In genomic region chr1:26306290-26307221, GRCh38 we compare ENCODE assay signal across 1 cellular context.
TF ChIP-seq lines count a peak whose summit lies in the region.

A gene with protein sequence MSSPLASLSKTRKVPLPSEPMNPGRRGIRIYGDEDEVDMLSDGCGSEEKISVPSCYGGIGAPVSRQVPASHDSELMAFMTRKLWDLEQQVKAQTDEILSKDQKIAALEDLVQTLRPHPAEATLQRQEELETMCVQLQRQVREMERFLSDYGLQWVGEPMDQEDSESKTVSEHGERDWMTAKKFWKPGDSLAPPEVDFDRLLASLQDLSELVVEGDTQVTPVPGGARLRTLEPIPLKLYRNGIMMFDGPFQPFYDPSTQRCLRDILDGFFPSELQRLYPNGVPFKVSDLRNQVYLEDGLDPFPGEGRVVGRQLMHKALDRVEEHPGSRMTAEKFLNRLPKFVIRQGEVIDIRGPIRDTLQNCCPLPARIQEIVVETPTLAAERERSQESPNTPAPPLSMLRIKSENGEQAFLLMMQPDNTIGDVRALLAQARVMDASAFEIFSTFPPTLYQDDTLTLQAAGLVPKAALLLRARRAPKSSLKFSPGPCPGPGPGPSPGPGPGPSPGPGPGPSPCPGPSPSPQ (minus strand): TSS chr1:26306636. CDS start chr1:26302883, 3,753 bp downstream.

TF ChIP-seq in HEK293, 187 proteins besides CTCF, POLR2A, EP300 and RAD21 (continued from another document and continues in another):
- TF ChIP-seq ZNF211 (tag by site-specific recombination; IDR thresholded peaks at IDR 0.05; ENCODE audit: low read depth), result no peak
- no peak for TF ChIP-seq ZNF677 (tag by site-specific recombination; IDR thresholded peaks at IDR 0.05)
- TF ChIP-seq ZNF707 (tag by site-specific recombination; IDR thresholded peaks at IDR 0.05), result no peak
- peak; percentile 85 for TF ChIP-seq YY1 (tag by site-specific recombination; IDR thresholded peaks at IDR 0.05)
- peak; percentile 92 for TF ChIP-seq YY2 (tag by site-specific recombination; IDR thresholded peaks at IDR 0.05)
- TF ChIP-seq RBAK (tag by site-specific recombination; IDR thresholded peaks at IDR 0.05), result no peak
- TF ChIP-seq ZNF580 (tag by site-specific recombination; IDR thresholded peaks at IDR 0.05), result 0 out of 2 replicates have a peak, but pooled peaks have one; percentile 23
- TF ChIP-seq HIC1 (tag by site-specific recombination; IDR thresholded peaks at IDR 0.05), result no peak
- TF ChIP-seq, protein P1, sequence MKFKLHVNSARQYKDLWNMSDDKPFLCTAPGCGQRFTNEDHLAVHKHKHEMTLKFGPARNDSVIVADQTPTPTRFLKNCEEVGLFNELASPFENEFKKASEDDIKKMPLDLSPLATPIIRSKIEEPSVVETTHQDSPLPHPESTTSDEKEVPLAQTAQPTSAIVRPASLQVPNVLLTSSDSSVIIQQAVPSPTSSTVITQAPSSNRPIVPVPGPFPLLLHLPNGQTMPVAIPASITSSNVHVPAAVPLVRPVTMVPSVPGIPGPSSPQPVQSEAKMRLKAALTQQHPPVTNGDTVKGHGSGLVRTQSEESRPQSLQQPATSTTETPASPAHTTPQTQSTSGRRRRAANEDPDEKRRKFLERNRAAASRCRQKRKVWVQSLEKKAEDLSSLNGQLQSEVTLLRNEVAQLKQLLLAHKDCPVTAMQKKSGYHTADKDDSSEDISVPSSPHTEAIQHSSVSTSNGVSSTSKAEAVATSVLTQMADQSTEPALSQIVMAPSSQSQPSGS (tag by site-specific recombination; IDR thresholded peaks at IDR 0.05; ENCODE audit: low read depth), result no peak
- no peak for TF ChIP-seq ZFP41 (tag by site-specific recombination; IDR thresholded peaks at IDR 0.05; ENCODE audit: borderline replicate concordance)
- no peak for TF ChIP-seq ZNF830 (tag by site-specific recombination; IDR thresholded peaks at IDR 0.05; ENCODE audit: low read depth)
- no peak for TF ChIP-seq ZNF544 (tag by site-specific recombination; IDR thresholded peaks at IDR 0.05)
- no peak for TF ChIP-seq ZNF155 (tag by site-specific recombination; IDR thresholded peaks at IDR 0.05)
- no peak for TF ChIP-seq ZNF37A (tag by site-specific recombination; IDR thresholded peaks at IDR 0.05)
- TF ChIP-seq, protein P2, sequence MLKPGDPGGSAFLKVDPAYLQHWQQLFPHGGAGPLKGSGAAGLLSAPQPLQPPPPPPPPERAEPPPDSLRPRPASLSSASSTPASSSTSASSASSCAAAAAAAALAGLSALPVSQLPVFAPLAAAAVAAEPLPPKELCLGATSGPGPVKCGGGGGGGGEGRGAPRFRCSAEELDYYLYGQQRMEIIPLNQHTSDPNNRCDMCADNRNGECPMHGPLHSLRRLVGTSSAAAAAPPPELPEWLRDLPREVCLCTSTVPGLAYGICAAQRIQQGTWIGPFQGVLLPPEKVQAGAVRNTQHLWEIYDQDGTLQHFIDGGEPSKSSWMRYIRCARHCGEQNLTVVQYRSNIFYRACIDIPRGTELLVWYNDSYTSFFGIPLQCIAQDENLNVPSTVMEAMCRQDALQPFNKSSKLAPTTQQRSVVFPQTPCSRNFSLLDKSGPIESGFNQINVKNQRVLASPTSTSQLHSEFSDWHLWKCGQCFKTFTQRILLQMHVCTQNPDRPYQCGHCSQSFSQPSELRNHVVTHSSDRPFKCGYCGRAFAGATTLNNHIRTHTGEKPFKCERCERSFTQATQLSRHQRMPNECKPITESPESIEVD (tag by site-specific recombination; IDR thresholded peaks at IDR 0.05), result no peak
- TF ChIP-seq ZNF416 (tag by site-specific recombination; IDR thresholded peaks at IDR 0.05), result no peak
- peak; percentile 62 for TF ChIP-seq ZBTB48 (tag by site-specific recombination; IDR thresholded peaks at IDR 0.05)
- peak; percentile 82 for TF ChIP-seq ZNF76 (tag by site-specific recombination; IDR thresholded peaks at IDR 0.05; ENCODE audit: borderline replicate concordance, low read depth)
- TF ChIP-seq ZNF140 (tag by site-specific recombination; IDR thresholded peaks at IDR 0.05), result no peak
- no peak; the same call in none of the 2 replicates for TF ChIP-seq ZXDB (tag by site-specific recombination; IDR thresholded peaks at IDR 0.05)
- TF ChIP-seq ZBTB49 (tag by site-specific recombination; IDR thresholded peaks at IDR 0.05; ENCODE audit: low read depth), result no peak
- TF ChIP-seq, protein P3, sequence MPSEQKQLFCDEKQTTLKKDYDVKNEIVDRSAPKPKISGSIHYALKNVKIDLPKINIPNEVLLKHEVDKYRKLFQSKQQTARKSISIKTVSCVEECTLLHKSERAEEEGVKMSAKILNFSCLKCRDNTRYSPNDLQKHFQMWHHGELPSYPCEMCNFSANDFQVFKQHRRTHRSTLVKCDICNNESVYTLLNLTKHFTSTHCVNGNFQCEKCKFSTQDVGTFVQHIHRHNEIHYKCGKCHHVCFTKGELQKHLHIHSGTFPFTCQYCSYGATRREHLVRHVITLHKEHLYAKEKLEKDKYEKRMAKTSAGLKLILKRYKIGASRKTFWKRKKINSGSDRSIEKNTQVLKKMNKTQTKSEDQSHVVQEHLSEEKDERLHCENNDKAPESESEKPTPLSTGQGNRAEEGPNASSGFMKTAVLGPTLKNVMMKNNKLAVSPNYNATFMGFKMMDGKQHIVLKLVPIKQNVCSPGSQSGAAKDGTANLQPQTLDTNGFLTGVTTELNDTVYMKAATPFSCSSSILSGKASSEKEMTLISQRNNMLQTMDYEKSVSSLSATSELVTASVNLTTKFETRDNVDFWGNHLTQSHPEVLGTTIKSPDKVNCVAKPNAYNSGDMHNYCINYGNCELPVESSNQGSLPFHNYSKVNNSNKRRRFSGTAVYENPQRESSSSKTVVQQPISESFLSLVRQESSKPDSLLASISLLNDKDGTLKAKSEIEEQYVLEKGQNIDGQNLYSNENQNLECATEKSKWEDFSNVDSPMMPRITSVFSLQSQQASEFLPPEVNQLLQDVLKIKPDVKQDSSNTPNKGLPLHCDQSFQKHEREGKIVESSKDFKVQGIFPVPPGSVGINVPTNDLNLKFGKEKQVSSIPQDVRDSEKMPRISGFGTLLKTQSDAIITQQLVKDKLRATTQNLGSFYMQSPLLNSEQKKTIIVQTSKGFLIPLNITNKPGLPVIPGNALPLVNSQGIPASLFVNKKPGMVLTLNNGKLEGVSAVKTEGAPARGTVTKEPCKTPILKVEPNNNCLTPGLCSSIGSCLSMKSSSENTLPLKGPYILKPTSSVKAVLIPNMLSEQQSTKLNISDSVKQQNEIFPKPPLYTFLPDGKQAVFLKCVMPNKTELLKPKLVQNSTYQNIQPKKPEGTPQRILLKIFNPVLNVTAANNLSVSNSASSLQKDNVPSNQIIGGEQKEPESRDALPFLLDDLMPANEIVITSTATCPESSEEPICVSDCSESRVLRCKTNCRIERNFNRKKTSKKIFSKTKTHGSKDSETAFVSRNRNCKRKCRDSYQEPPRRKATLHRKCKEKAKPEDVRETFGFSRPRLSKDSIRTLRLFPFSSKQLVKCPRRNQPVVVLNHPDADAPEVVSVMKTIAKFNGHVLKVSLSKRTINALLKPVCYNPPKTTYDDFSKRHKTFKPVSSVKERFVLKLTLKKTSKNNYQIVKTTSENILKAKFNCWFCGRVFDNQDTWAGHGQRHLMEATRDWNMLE (tag by site-specific recombination; conservative IDR thresholded peaks at IDR 0.05; ENCODE audit: low read depth), result no peak
- TF ChIP-seq ZIC2 (tag by site-specific recombination; IDR thresholded peaks at IDR 0.05), result no peak; the same call in 1 of the 2 replicates
- TF ChIP-seq ZNF423 (tag by site-specific recombination; IDR thresholded peaks at IDR 0.05), result no peak
- TF ChIP-seq, protein P4, sequence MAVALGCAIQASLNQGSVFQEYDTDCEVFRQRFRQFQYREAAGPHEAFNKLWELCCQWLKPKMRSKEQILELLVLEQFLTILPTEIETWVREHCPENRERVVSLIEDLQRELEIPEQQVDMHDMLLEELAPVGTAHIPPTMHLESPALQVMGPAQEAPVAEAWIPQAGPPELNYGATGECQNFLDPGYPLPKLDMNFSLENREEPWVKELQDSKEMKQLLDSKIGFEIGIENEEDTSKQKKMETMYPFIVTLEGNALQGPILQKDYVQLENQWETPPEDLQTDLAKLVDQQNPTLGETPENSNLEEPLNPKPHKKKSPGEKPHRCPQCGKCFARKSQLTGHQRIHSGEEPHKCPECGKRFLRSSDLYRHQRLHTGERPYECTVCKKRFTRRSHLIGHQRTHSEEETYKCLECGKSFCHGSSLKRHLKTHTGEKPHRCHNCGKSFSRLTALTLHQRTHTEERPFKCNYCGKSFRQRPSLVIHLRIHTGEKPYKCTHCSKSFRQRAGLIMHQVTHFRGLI (tag by site-specific recombination; IDR thresholded peaks at IDR 0.05), result no peak
- TF ChIP-seq ZSCAN4 (tag by site-specific recombination; IDR thresholded peaks at IDR 0.05), result no peak
- TF ChIP-seq ZNF600 (tag by site-specific recombination; IDR thresholded peaks at IDR 0.05), result no peak
- TF ChIP-seq ZNF626 (tag by site-specific recombination; IDR thresholded peaks at IDR 0.05), result no peak
- TF ChIP-seq, protein P5, sequence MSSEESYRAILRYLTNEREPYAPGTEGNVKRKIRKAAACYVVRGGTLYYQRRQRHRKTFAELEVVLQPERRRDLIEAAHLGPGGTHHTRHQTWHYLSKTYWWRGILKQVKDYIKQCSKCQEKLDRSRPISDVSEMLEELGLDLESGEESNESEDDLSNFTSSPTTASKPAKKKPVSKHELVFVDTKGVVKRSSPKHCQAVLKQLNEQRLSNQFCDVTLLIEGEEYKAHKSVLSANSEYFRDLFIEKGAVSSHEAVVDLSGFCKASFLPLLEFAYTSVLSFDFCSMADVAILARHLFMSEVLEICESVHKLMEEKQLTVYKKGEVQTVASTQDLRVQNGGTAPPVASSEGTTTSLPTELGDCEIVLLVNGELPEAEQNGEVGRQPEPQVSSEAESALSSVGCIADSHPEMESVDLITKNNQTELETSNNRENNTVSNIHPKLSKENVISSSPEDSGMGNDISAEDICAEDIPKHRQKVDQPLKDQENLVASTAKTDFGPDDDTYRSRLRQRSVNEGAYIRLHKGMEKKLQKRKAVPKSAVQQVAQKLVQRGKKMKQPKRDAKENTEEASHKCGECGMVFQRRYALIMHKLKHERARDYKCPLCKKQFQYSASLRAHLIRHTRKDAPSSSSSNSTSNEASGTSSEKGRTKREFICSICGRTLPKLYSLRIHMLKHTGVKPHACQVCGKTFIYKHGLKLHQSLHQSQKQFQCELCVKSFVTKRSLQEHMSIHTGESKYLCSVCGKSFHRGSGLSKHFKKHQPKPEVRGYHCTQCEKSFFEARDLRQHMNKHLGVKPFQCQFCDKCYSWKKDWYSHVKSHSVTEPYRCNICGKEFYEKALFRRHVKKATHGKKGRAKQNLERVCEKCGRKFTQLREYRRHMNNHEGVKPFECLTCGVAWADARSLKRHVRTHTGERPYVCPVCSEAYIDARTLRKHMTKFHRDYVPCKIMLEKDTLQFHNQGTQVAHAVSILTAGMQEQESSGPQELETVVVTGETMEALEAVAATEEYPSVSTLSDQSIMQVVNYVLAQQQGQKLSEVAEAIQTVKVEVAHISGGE (tag by site-specific recombination; conservative IDR thresholded peaks at IDR 0.05; ENCODE audit: low read depth), result no peak
- TF ChIP-seq SP3 (tag by site-specific recombination; IDR thresholded peaks at IDR 0.05), result no peak
- TF ChIP-seq, protein P6, sequence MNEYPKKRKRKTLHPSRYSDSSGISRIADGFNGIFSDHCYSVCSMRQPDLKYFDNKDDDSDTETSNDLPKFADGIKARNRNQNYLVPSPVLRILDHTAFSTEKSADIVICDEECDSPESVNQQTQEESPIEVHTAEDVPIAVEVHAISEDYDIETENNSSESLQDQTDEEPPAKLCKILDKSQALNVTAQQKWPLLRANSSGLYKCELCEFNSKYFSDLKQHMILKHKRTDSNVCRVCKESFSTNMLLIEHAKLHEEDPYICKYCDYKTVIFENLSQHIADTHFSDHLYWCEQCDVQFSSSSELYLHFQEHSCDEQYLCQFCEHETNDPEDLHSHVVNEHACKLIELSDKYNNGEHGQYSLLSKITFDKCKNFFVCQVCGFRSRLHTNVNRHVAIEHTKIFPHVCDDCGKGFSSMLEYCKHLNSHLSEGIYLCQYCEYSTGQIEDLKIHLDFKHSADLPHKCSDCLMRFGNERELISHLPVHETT (tag by site-specific recombination; IDR thresholded peaks at IDR 0.05), result no peak
- TF ChIP-seq BCL11A (tag by site-specific recombination; IDR thresholded peaks at IDR 0.05; ENCODE audit: low read depth), result no peak
- no peak for TF ChIP-seq OVOL3 (tag by site-specific recombination; IDR thresholded peaks at IDR 0.05)
- TF ChIP-seq ZNF121 (tag by site-specific recombination; IDR thresholded peaks at IDR 0.05), result no peak
- no peak for TF ChIP-seq ZNF174 (tag by site-specific recombination; IDR thresholded peaks at IDR 0.05)
